21 cellular contexts compared by ENCODE assay signal in genomic region chr15:40957041-40957555, GRCh38. TPM values are rescaled to one million over a fixed set of nuclear protein-coding genes. Genes with fewer than 3 reads are reported as not detected.
A peak's percentile ranks its signal among the peaks of the same experiment; 100 is the strongest.
DNase-seq lines count a peak whose midpoint lies in the region; ATAC-seq and TF ChIP-seq lines count a peak whose summit lies in the region.
"Had no signal": no experiment of that assay in that cellular context is flagged by ENCODE, and none has a peak within 500 bp of the region (broad histone marks: within the 10 kb centered on the region; RNA-seq: fewer than 3 reads in every experiment).

No MANE protein-coding gene starts in this region.

- peaks cover under 1% of the 10 kb centered on the region for H3K9me3 Mint-ChIP-seq in mesothelial cell of epicardium
- H3K9me3 Mint-ChIP-seq: activated naive CD4-positive, alpha-beta T cell treated with anti-CD3 and anti-CD28 coated beads, Interleukin-2, amount 50 U/mL, for 72 hours; memory B cell; naive thymus-derived CD8-positive, alpha-beta T cell; stimulated activated naive B cell treated with anti-CD40 and anti-IgM and Interleukin-4, amounts not matched to agents 10 μg/mL and 1 μg/mL and 100 μg/mL, for 72 hours had no signal

- H3K4ac ChIP-seq in IMR-90 (ENCODE audit: low read depth, low read length) = peak overlapping the region; percentile 58

- peak overlapping the region in 1 of 2 experiments; percentile 62; a peak in 2 of 4 replicates for H4K8ac ChIP-seq in IMR-90 (ENCODE audit: low read depth in 2 of 2, low read length in 2 of 2)

- H2AK9ac ChIP-seq in IMR-90 (replicated peaks; ENCODE audit: low read depth, low read length, poor library complexity) = no peak overlapping the region

- H3K56ac ChIP-seq in IMR-90 (ENCODE audit: extremely low read depth, insufficient read depth, low read length) = no peak overlapping the region

- intact Hi-C loops in IMR-90 (cut with micrococcal nuclease) (no loop called here), sigmoid colon (cut with DNase I) (loop anchor here (5.0 kb wide), 2 partner anchors 50 to 275 kb away; partner anchors contain the start of genes CHP1 and EXD1), A673 (cut with micrococcal nuclease; ENCODE audit: unreplicated experiment) (no loop called here)

- dilution Hi-C loops in IMR-90 (cut with HindIII; ENCODE audit: low sequenced_read_pairs, unreplicated experiment) = no loop called here

- H3K27ac Mint-ChIP-seq in mesothelial cell of epicardium = no peak overlapping the region
- H3K27ac Mint-ChIP-seq: memory B cell; stimulated activated naive B cell treated with anti-CD40 and anti-IgM and Interleukin-4, amounts not matched to agents 10 μg/mL and 1 μg/mL and 100 μg/mL, for 72 hours had no signal

- no peaks in the 10 kb centered on the region; a peak in 1 of 22 replicates for H3K9me3 ChIP-seq in BLaER1 treated with 17β-estradiol and CSF1 and Interleukin-3, amounts not matched to agents 10 nM and 100 nM (replicated peaks in 1 of 11)
- H3K9me3 ChIP-seq in IMR-90 (ENCODE audit: control insufficient read depth, insufficient read depth, low read length) = no peaks in the 10 kb centered on the region
- no peaks in the 10 kb centered on the region for H3K9me3 ChIP-seq in gastroesophageal sphincter
- H3K9me3 ChIP-seq in sigmoid colon = no peaks in the 10 kb centered on the region
- no peaks in the 10 kb centered on the region for H3K9me3 ChIP-seq in A673 (ENCODE audit: low read depth, low read length, poor library complexity, severe bottlenecking)
- H3K9me3 ChIP-seq: SJCRH30 had no signal

- no peak for DNase-seq in IMR-90
- DNase-seq in sigmoid colon = no peak
- no peak for DNase-seq in Kasumi-1 (lab: John Stamatoyannopoulos, UW)
- DNase-seq in A673 (ENCODE audit: low spot score) = no peak
- no peak for DNase-seq in mesothelial cell of epicardium (ENCODE audit: low spot score in 2 of 2, unreplicated experiment in 2 of 2)
- DNase-seq: activated CD4-positive, alpha-beta T cell treated with anti-CD3 and anti-CD28 coated beads for 48 hours; AML-193; DMS79; effector CD8-positive, alpha-beta T cell; naive thymus-derived CD8-positive, alpha-beta T cell; stimulated activated CD4-positive, alpha-beta T cell treated with anti-CD3 and anti-CD28 coated beads, Interleukin-2, amount 100 ng/mL, for 48 hours; stimulated activated naive B cell treated with anti-CD40 and anti-IgM and Interleukin-4, amounts not matched to agents 10 μg/mL and 1 μg/mL and 100 μg/mL, for 72 hours had no signal

- no peaks in the 10 kb centered on the region for H3K27me3 ChIP-seq in BLaER1 treated with 17β-estradiol and CSF1 and Interleukin-3, amounts not matched to agents 10 nM and 100 nM
- H3K27me3 ChIP-seq in IMR-90 (ENCODE audit: control insufficient read depth, insufficient read depth, low read length) (no peaks in the 10 kb centered on the region), gastroesophageal sphincter (no peaks in the 10 kb centered on the region), sigmoid colon (no peaks in the 10 kb centered on the region), A673 (replicated peaks; ENCODE audit: insufficient read depth, low read depth, low read length, poor library complexity) (no peaks in the 10 kb centered on the region)
- H3K27me3 ChIP-seq: SJCRH30 had no signal

- H3K36me3 Mint-ChIP-seq in mesothelial cell of epicardium = peaks cover 2% of the 10 kb centered on the region
- H3K36me3 Mint-ChIP-seq: memory B cell; naive thymus-derived CD8-positive, alpha-beta T cell had no signal

- no peak for TF ChIP-seq RAD21 in IMR-90 (IDR thresholded peaks at IDR 0.05; ENCODE audit: low read length)

- peak overlapping the region in 1 of 10 experiments; percentile 85; a peak in 1 of 20 replicates for H3K4me3 ChIP-seq in BLaER1 treated with 17β-estradiol and CSF1 and Interleukin-3, amounts not matched to agents 10 nM and 100 nM
- H3K4me3 ChIP-seq in IMR-90 (ENCODE audit: insufficient read depth, low read depth, low read length) (no peak overlapping the region), gastroesophageal sphincter (no peak overlapping the region), sigmoid colon (no peak overlapping the region), A673 (ENCODE audit: low read depth, low read length, poor library complexity, severe bottlenecking) (no peak overlapping the region)
- H3K4me3 ChIP-seq: SJCRH30, skin epidermis had no signal

- no peak overlapping the region for H2BK20ac ChIP-seq in IMR-90 (ENCODE audit: low read depth, low read length)

- CTCF ChIA-PET in IMR-90 (lab: Yijun Ruan, JAX) = interaction anchor here (0.7 to 1.9 kb wide), 2 partner anchors 19 to 61 kb away, joined by 3 to 4 read pairs; no protein-coding TSS in a partner anchor
- CTCF ChIA-PET in A673 (lab: Charles Lee) = no interaction called here

- no peak overlapping the region for H3K4me3 Mint-ChIP-seq in mesothelial cell of epicardium
- H3K4me3 Mint-ChIP-seq: memory B cell; stimulated activated naive B cell treated with anti-CD40 and anti-IgM and Interleukin-4, amounts not matched to agents 10 μg/mL and 1 μg/mL and 100 μg/mL, for 72 hours had no signal

- peaks cover 32% of the 10 kb centered on the region for H3K9me1 ChIP-seq in IMR-90 (ENCODE audit: insufficient read depth, low read length)

- H4K91ac ChIP-seq in IMR-90 (ENCODE audit: insufficient read depth, low read depth, low read length) = no peak overlapping the region

- H3K27ac ChIP-seq in BLaER1 treated with 17β-estradiol and CSF1 and Interleukin-3, amounts not matched to agents 10 nM and 100 nM = peak overlapping the region in 2 of 11 experiments; percentile 3 to 24; a peak in 1 of 22 replicates
- H3K27ac ChIP-seq in IMR-90 (ENCODE audit: insufficient read depth, low read length) (no peak overlapping the region), gastroesophageal sphincter (peak overlapping the region in 3 of 4 donors; percentile 14 to 67 (median 58)), sigmoid colon (peak overlapping the region; percentile 44 to 91 (median 82)), A673 (ENCODE audit: low read depth, low read length, poor library complexity, severe bottlenecking) (no peak overlapping the region)
- H3K27ac ChIP-seq: parathyroid adenoma, SJCRH30, skin epidermis had no signal

- no peak for TF ChIP-seq CTCF in IMR-90 (conservative IDR thresholded peaks at IDR 0.05; ENCODE audit: low read depth, low read length)
- TF ChIP-seq CTCF in gastroesophageal sphincter (IDR thresholded peaks at IDR 0.05) = no peak
- no peak for TF ChIP-seq CTCF in sigmoid colon (IDR thresholded peaks at IDR 0.05)
- no peak for TF ChIP-seq CTCF in A673 (conservative IDR thresholded peaks at IDR 0.05; ENCODE audit: low read depth, low read length)
- no peak for TF ChIP-seq CTCF in mesothelial cell of epicardium (IDR thresholded peaks at IDR 0.05; ENCODE audit: unreplicated experiment)

- H3K36me3 ChIP-seq in BLaER1 treated with 17β-estradiol and CSF1 and Interleukin-3, amounts not matched to agents 10 nM and 100 nM = peaks cover 15 to 33% (median 22%) of the 10 kb centered on the region in 11 experiments; a peak in 21 of 22 replicates
- peaks cover 28% of the 10 kb centered on the region for H3K36me3 ChIP-seq in IMR-90 (ENCODE audit: control insufficient read depth, insufficient read depth, low read length)
- no peaks in the 10 kb centered on the region for H3K36me3 ChIP-seq in gastroesophageal sphincter
- no peaks in the 10 kb centered on the region for H3K36me3 ChIP-seq in sigmoid colon
- peaks cover 21% of the 10 kb centered on the region for H3K36me3 ChIP-seq in A673 (ENCODE audit: insufficient read depth, low read length, poor library complexity, severe bottlenecking)
- H3K36me3 ChIP-seq: SJCRH30 had no signal

- no peak for ATAC-seq in IMR-90 (ENCODE audit: low read depth)
- ATAC-seq in gastroesophageal sphincter = no peak
- ATAC-seq: activated naive CD4-positive, alpha-beta T cell treated with anti-CD3 and anti-CD28 coated beads, Interleukin-2, amount 50 U/mL, for 72 hours; esophagus mucosa; naive thymus-derived CD8-positive, alpha-beta T cell; stimulated activated naive B cell treated with anti-CD40 and anti-IgM and Interleukin-4, amounts not matched to agents 10 μg/mL and 1 μg/mL and 100 μg/mL, for 72 hours had no signal

- TF ChIP-seq POLR2A in IMR-90 (IDR thresholded peaks at IDR 0.05; ENCODE audit: low read depth, low read length) = no peak
- no peak for TF ChIP-seq POLR2A in gastroesophageal sphincter (IDR thresholded peaks at IDR 0.05)
- no peak for TF ChIP-seq POLR2A in sigmoid colon (IDR thresholded peaks at IDR 0.05)

- H2AK5ac ChIP-seq in IMR-90 (ENCODE audit: low read depth, low read length) = peak overlapping the region; percentile 62; the same call in 1 of the 2 replicates

- no peak overlapping the region; the same call in 1 of the 2 replicates for H4K5ac ChIP-seq in IMR-90 (ENCODE audit: low read depth, low read length)

- H2BK5ac ChIP-seq in IMR-90 (ENCODE audit: low read depth, low read length, poor library complexity, severe bottlenecking) = peak overlapping the region; percentile 55

- H3K4me2 ChIP-seq in BLaER1 treated with 17β-estradiol and CSF1 and Interleukin-3, amounts not matched to agents 10 nM and 100 nM = peak overlapping the region in 8 of 11 experiments; percentile 79 to 97 (median 92); a peak in 13 of 22 replicates
- peak overlapping the region; percentile 68; the same call in 1 of the 2 replicates for H3K4me2 ChIP-seq in IMR-90 (ENCODE audit: low read depth, low read length)

- H2BK120ac ChIP-seq in IMR-90 (ENCODE audit: low read depth, low read length) = no peak overlapping the region

- in situ Hi-C loops in IMR-90 (cut with MboI; ENCODE audit: low sequenced_read_pairs) = no loop called here

- POLR2A ChIA-PET in IMR-90 (lab: Charles Lee; ENCODE audit: unreplicated experiment) (interaction anchor here (0.6 to 1.0 kb wide), 2 partner anchors 28 to 59 kb away, joined by 3 to 13 read pairs; no protein-coding TSS in a partner anchor), A673 (lab: Charles Lee; ENCODE audit: low non-redundant PET) (interaction anchor here (0.6 kb wide), 1 partner anchor 340 kb away, joined by 3 read pairs; no protein-coding TSS in a partner anchor)

- H3K18ac ChIP-seq in IMR-90 (ENCODE audit: low read depth, low read length) = peak overlapping the region; percentile 8; the same call in 1 of the 2 replicates

- peaks cover 11% of the 10 kb centered on the region for H3K27me3 Mint-ChIP-seq in mesothelial cell of epicardium (ENCODE audit: low read depth)
- H3K27me3 Mint-ChIP-seq: naive thymus-derived CD8-positive, alpha-beta T cell; stimulated activated naive B cell treated with anti-CD40 and anti-IgM and Interleukin-4, amounts not matched to agents 10 μg/mL and 1 μg/mL and 100 μg/mL, for 72 hours had no signal

- H3K23ac ChIP-seq in IMR-90 (ENCODE audit: low read depth, low read length) = peak overlapping the region; percentile 64; the same call in 1 of the 2 replicates

- 90% methylated on average over 1 of the region's 4 CpGs; no CpG with 5 or more reads in 1 of the 2 experiments for WGBS in IMR-90 (ENCODE audit: extremely low coverage in 2 of 2, insufficient read length in 1 of 2), 2 experiments
- WGBS in gastroesophageal sphincter (ENCODE audit: low coverage in 1 of 2), 2 donors = 83% methylated on average over 1 of the region's 4 CpGs
- WGBS in sigmoid colon, 2 donors = 77 to 93% methylated on average over 4 of the region's 4 CpGs

- no peak for TF ChIP-seq EP300 in gastroesophageal sphincter (IDR thresholded peaks at IDR 0.05)
- TF ChIP-seq EP300 in sigmoid colon (IDR thresholded peaks at IDR 0.05) = no peak

- BruUV-seq in IMR-90 (replicated peaks; lab: Mats Ljungman, UMichigan) (no TSS peak), A673 (replicated peaks; lab: Mats Ljungman, UMichigan) (no TSS peak)

- H2BK15ac ChIP-seq in IMR-90 (ENCODE audit: low read depth, low read length) = no peak overlapping the region

- H3K4me1 ChIP-seq in BLaER1 treated with 17β-estradiol and CSF1 and Interleukin-3, amounts not matched to agents 10 nM and 100 nM = peaks cover 44 to 82% (median 61%) of the 10 kb centered on the region in 10 experiments
- H3K4me1 ChIP-seq in IMR-90 (ENCODE audit: control insufficient read depth, insufficient read depth, low read length) (peaks cover 31% of the 10 kb centered on the region), gastroesophageal sphincter (peaks cover 0 to 46% (median 6%) of the 10 kb centered on the region in 3 donors), sigmoid colon (peaks cover 0 to 51% (median 36%) of the 10 kb centered on the region in 4 donors), A673 (ENCODE audit: insufficient read depth, low read length, poor library complexity, severe bottlenecking) (peaks cover 37% of the 10 kb centered on the region)

- H3K79me1 ChIP-seq in IMR-90 (ENCODE audit: low read depth in 1 of 2, low read length in 2 of 2) = peaks cover 15 to 56% of the 10 kb centered on the region in 2 experiments

- peaks cover 0 to 64% (median 30%) of the 10 kb centered on the region in 11 experiments; a peak in 14 of 22 replicates for H4K20me1 ChIP-seq in BLaER1 treated with 17β-estradiol and CSF1 and Interleukin-3, amounts not matched to agents 10 nM and 100 nM
- peaks cover 55% of the 10 kb centered on the region for H4K20me1 ChIP-seq in IMR-90 (ENCODE audit: insufficient read depth, low read length)

- H3K4me1 Mint-ChIP-seq in mesothelial cell of epicardium = peaks cover 15% of the 10 kb centered on the region

- peak overlapping the region; percentile 82 for H3K14ac ChIP-seq in IMR-90 (replicated peaks; ENCODE audit: low read depth, low read length)

- H3K9ac ChIP-seq in BLaER1 treated with 17β-estradiol and CSF1 and Interleukin-3, amounts not matched to agents 10 nM and 100 nM = peak overlapping the region in 4 of 11 experiments; percentile 2 to 89 (median 52); a peak in 3 of 22 replicates
- H3K9ac ChIP-seq in IMR-90 (ENCODE audit: low read depth, low read length) = peak overlapping the region; percentile 56; the same call in 1 of the 2 replicates
- H3K9ac ChIP-seq: parathyroid adenoma had no signal

- peak overlapping the region; percentile 37 for H2AFZ ChIP-seq in IMR-90 (replicated peaks; ENCODE audit: low read length, poor library complexity)
- H2AFZ ChIP-seq: parathyroid adenoma had no signal

RNA-seq across cellular contexts. Expression of gene CHAC1, which starts 3.8 kb away (rescaled TPM):
- total RNA-seq in IMR-90 (2012; rRNA removed) (41.9 and 51.3 TPM in 2 replicates), gastroesophageal sphincter (1 to 10 TPM in 3 of 4 donors, under 1 TPM in 1; 0.54 to 1.8 (median 1.5) TPM), sigmoid colon (1 to 10 TPM in 3 of 4 donors, under 1 TPM in 1; 0.66 to 3.1 (median 2.4) TPM), A673 (2021) (11.6 and 26.8 TPM in 2 replicates), mesothelial cell of epicardium (2.7 to 3.2 TPM (median 3.1 TPM) in 3 replicates)
- polyA plus RNA-seq in IMR-90 (2012; rRNA removed) (72.5 and 77.8 TPM in 2 replicates), sigmoid colon (10 to 100 TPM in 1 of 3 donors, 1 to 10 TPM in 2; 3.0 to 31.4 (median 8.3) TPM)
- polyA plus RNA-seq in IMR-90 (2012; cell fraction: cytosol; rRNA removed) = 40.3 and 108 TPM in 2 replicates
- polyA plus RNA-seq in IMR-90 (2012; cell fraction: nucleus; rRNA removed; ENCODE audit: low replicate concordance) = 31.6 and 74.8 TPM in 2 replicates
- polyA plus RNA-seq: naive thymus-derived CD8-positive, alpha-beta T cell had no signal

RNA-seq across cellular contexts. Expression of gene DLL4, which starts 28.0 kb away (rescaled TPM):
- total RNA-seq in IMR-90 (2012; rRNA removed) = 1.7 and 1.8 TPM in 2 replicates
- 3.4 and 3.6 TPM in 2 replicates for polyA plus RNA-seq in IMR-90 (2012; rRNA removed)
- 2.3 and 2.9 TPM in 2 replicates for polyA plus RNA-seq in IMR-90 (2012; cell fraction: cytosol; rRNA removed)
- polyA plus RNA-seq in IMR-90 (2012; cell fraction: nucleus; rRNA removed; ENCODE audit: low replicate concordance) = 2.4 and 5.1 TPM in 2 replicates
- 1 to 10 TPM; 1.9 to 9.7 (median 6.4) TPM for total RNA-seq in gastroesophageal sphincter
- total RNA-seq in sigmoid colon = 1 to 10 TPM; 3.5 to 5.4 (median 4.6) TPM
- 10 to 100 TPM in 1 of 3 donors, 1 to 10 TPM in 2; 1.6 to 12.2 (median 3.6) TPM for polyA plus RNA-seq in sigmoid colon
- 0.11 and 0.15 TPM in 2 replicates for total RNA-seq in A673 (2021)
- total RNA-seq in mesothelial cell of epicardium = 0.20 to 0.31 TPM (median 0.24 TPM) in 3 replicates
- total RNA-seq: T-helper 1 cell treated with Interleukin-12 subunit alpha and Interleukin-12 subunit beta and Interleukin-4 antibody, amounts not matched to agents 30 ng/mL and 1 ng/mL, for 36 hours had no signal
- polyA plus RNA-seq: naive thymus-derived CD8-positive, alpha-beta T cell had no signal

Comparison
In these comparisons a context has a peak if more than half of its experiments do, and no peak if none do; other contexts are left out.
1. H3K27ac ChIP-seq: peak in gastroesophageal sphincter (3 of 4) and sigmoid colon (4 of 4); none in IMR-90 (single experiment) and A673 (single experiment).